32 cellular contexts compared by ENCODE assay signal in genomic region chr2:161049571-161049970, GRCh38.
"Had no signal": no experiment of that assay in that cellular context is flagged by ENCODE, and none has a peak within 500 bp of the region (broad histone marks: within the 10 kb centered on the region; RNA-seq: fewer than 3 reads in every experiment).

No MANE protein-coding gene starts in this region.

- H3K4me3 ChIP-seq: coronary artery, pancreas, prostate gland, right atrium auricular region, stomach, thyroid gland, upper lobe of left lung, vagina had no signal

- ATAC-seq: activated CD4-positive, alpha-beta T cell treated with anti-CD3 and anti-CD28 coated beads for 36 hours; activated CD8-positive, alpha-beta memory T cell treated with anti-CD3 and anti-CD28 coated beads, Interleukin-2, amount 10 ng/mL, durations not matched to agents 7 days and 5 days; activated CD8-positive, alpha-beta T cell treated with anti-CD3 and anti-CD28 coated beads, Interleukin-2, amount 10 ng/mL, durations not matched to agents 7 days and 5 days; effector memory CD8-positive, alpha-beta T cell; left cardiac atrium; left ventricle myocardium superior; naive thymus-derived CD4-positive, alpha-beta T cell; pancreas; stimulated activated naive B cell treated with anti-CD40 and anti-IgM and Interleukin-4, amounts not matched to agents 10 μg/mL and 1 μg/mL and 100 μg/mL, for 72 hours had no signal

- H3K9me3 Mint-ChIP-seq: activated B cell treated with CpG ODN at 0.5 μM for 24 hours; activated naive CD4-positive, alpha-beta T cell treated with anti-CD3 and anti-CD28 coated beads, Interleukin-2, amount 50 U/mL, for 24 hours; activated T-helper 2 cell treated with anti-CD3 and anti-CD28 coated beads, Interferon-gamma antibody, Interleukin-2, Interleukin-4, amounts not matched to agents 10 μg/mL and 5 μg/mL and 100 μg/mL, durations not matched to agents 14 hours and 24 hours and 36 hours; brain; effector memory CD8-positive, alpha-beta T cell; neural crest cell; stimulated activated naive B cell treated with anti-CD40 and anti-IgM and Interleukin-4, amounts not matched to agents 10 μg/mL and 1 μg/mL and 100 μg/mL, for 72 hours; T-helper 1 cell treated with Interleukin-12 subunit alpha and Interleukin-12 subunit beta and Interleukin-4 antibody, amounts not matched to agents 30 μg/mL and 1 μg/mL, for 36 hours had no signal

- H3K4me3 Mint-ChIP-seq: activated B cell treated with CpG ODN at 0.5 μM for 24 hours; activated CD4-positive, alpha-beta T cell treated with anti-CD3 and anti-CD28 coated beads for 36 hours; activated CD8-positive, alpha-beta memory T cell treated with anti-CD3 and anti-CD28 coated beads, Interleukin-2, amount 10 ng/mL, durations not matched to agents 7 days and 5 days; activated CD8-positive, alpha-beta T cell treated with anti-CD3 and anti-CD28 coated beads, Interleukin-2, amount 10 ng/mL, durations not matched to agents 7 days and 5 days; activated naive CD4-positive, alpha-beta T cell treated with anti-CD3 and anti-CD28 coated beads, Interleukin-2, amount 50 U/mL, for 24 hours; brain; effector memory CD8-positive, alpha-beta T cell; naive thymus-derived CD4-positive, alpha-beta T cell; neural crest cell; stimulated activated naive B cell treated with anti-CD40 and anti-IgM and Interleukin-4, amounts not matched to agents 10 μg/mL and 1 μg/mL and 100 μg/mL, for 72 hours; T-helper 1 cell treated with Interleukin-12 subunit alpha and Interleukin-12 subunit beta and Interleukin-4 antibody, amounts not matched to agents 30 μg/mL and 1 μg/mL, for 36 hours had no signal

- H3K27me3 ChIP-seq: pancreas, right atrium auricular region, thyroid gland, upper lobe of left lung, vagina had no signal

- H3K36me3 Mint-ChIP-seq: activated CD8-positive, alpha-beta memory T cell treated with anti-CD3 and anti-CD28 coated beads, Interleukin-2, amount 10 ng/mL, durations not matched to agents 7 days and 5 days; activated naive CD4-positive, alpha-beta T cell treated with anti-CD3 and anti-CD28 coated beads, Interleukin-2, amount 50 U/mL, for 24 hours; brain; stimulated activated naive B cell treated with anti-CD40 and anti-IgM and Interleukin-4, amounts not matched to agents 10 μg/mL and 1 μg/mL and 100 μg/mL, for 72 hours had no signal

- H3K4me1 Mint-ChIP-seq: activated B cell treated with CpG ODN at 0.5 μM for 24 hours; activated CD4-positive, alpha-beta T cell treated with anti-CD3 and anti-CD28 coated beads for 36 hours; activated CD8-positive, alpha-beta memory T cell treated with anti-CD3 and anti-CD28 coated beads, Interleukin-2, amount 10 ng/mL, durations not matched to agents 7 days and 5 days; activated naive CD4-positive, alpha-beta T cell treated with anti-CD3 and anti-CD28 coated beads, Interleukin-2, amount 50 U/mL, for 24 hours; naive thymus-derived CD4-positive, alpha-beta T cell; stimulated activated naive B cell treated with anti-CD40 and anti-IgM and Interleukin-4, amounts not matched to agents 10 μg/mL and 1 μg/mL and 100 μg/mL, for 72 hours had no signal

- H3K4me1 ChIP-seq: pancreas, prostate gland, right atrium auricular region, upper lobe of left lung, vagina had no signal

- H3K27ac ChIP-seq: coronary artery, pancreas, prostate gland, right atrium auricular region, stomach, thyroid gland, upper lobe of left lung, vagina had no signal

- DNase-seq: activated B cell treated with CpG ODN at 0.5 μM for 24 hours; activated CD4-positive, alpha-beta T cell treated with anti-CD3 and anti-CD28 coated beads for 36 hours; activated CD8-positive, alpha-beta memory T cell treated with anti-CD3 and anti-CD28 coated beads, Interleukin-2, amount 10 ng/mL, durations not matched to agents 7 days and 5 days; activated CD8-positive, alpha-beta T cell treated with anti-CD3 and anti-CD28 coated beads, Interleukin-2, amount 10 ng/mL, durations not matched to agents 7 days and 5 days; activated T-cell treated with anti-CD3 and anti-CD28 coated beads, Interleukin-2, amount 50 U/mL, for 48 hours; aorta; effector memory CD8-positive, alpha-beta T cell; foreskin fibroblast; head of caudate nucleus; hippocampal formation; left cardiac atrium; left ventricle myocardium superior; midbrain; naive thymus-derived CD4-positive, alpha-beta T cell; nucleus accumbens; pancreas; stimulated activated CD4-positive, alpha-beta T cell treated with anti-CD3 and anti-CD28 coated beads, Interleukin-15, amount 100 ng/mL, for 24 hours; stimulated activated CD4-positive, alpha-beta T cell treated with anti-CD3 and anti-CD28 coated beads, Interleukin-2, amount 100 ng/mL, for 24 hours; stimulated activated naive B cell treated with anti-CD40 and anti-IgM and Interleukin-4, amounts not matched to agents 10 μg/mL and 1 μg/mL and 100 μg/mL, for 72 hours; stomach; T1000; thyroid gland; upper lobe of left lung had no signal

- H3K27ac Mint-ChIP-seq: activated B cell treated with CpG ODN at 0.5 μM for 24 hours; activated CD4-positive, alpha-beta T cell treated with anti-CD3 and anti-CD28 coated beads for 36 hours; activated CD8-positive, alpha-beta memory T cell treated with anti-CD3 and anti-CD28 coated beads, Interleukin-2, amount 10 ng/mL, durations not matched to agents 7 days and 5 days; activated CD8-positive, alpha-beta T cell treated with anti-CD3 and anti-CD28 coated beads, Interleukin-2, amount 10 ng/mL, durations not matched to agents 7 days and 5 days; activated naive CD4-positive, alpha-beta T cell treated with anti-CD3 and anti-CD28 coated beads, Interleukin-2, amount 50 U/mL, for 24 hours; activated T-helper 2 cell treated with anti-CD3 and anti-CD28 coated beads, Interferon-gamma antibody, Interleukin-2, Interleukin-4, amounts not matched to agents 10 μg/mL and 5 μg/mL and 100 μg/mL, durations not matched to agents 14 hours and 24 hours and 36 hours; brain; effector memory CD8-positive, alpha-beta T cell; naive thymus-derived CD4-positive, alpha-beta T cell; stimulated activated naive B cell treated with anti-CD40 and anti-IgM and Interleukin-4, amounts not matched to agents 10 μg/mL and 1 μg/mL and 100 μg/mL, for 72 hours; T-helper 1 cell treated with Interleukin-12 subunit alpha and Interleukin-12 subunit beta and Interleukin-4 antibody, amounts not matched to agents 30 μg/mL and 1 μg/mL, for 36 hours had no signal

- H3K36me3 ChIP-seq: pancreas, prostate gland, right atrium auricular region, stomach, thyroid gland, upper lobe of left lung, vagina had no signal
